Comparison of ENCODE assay signal across 9 cellular contexts in the genomic region with DNA sequence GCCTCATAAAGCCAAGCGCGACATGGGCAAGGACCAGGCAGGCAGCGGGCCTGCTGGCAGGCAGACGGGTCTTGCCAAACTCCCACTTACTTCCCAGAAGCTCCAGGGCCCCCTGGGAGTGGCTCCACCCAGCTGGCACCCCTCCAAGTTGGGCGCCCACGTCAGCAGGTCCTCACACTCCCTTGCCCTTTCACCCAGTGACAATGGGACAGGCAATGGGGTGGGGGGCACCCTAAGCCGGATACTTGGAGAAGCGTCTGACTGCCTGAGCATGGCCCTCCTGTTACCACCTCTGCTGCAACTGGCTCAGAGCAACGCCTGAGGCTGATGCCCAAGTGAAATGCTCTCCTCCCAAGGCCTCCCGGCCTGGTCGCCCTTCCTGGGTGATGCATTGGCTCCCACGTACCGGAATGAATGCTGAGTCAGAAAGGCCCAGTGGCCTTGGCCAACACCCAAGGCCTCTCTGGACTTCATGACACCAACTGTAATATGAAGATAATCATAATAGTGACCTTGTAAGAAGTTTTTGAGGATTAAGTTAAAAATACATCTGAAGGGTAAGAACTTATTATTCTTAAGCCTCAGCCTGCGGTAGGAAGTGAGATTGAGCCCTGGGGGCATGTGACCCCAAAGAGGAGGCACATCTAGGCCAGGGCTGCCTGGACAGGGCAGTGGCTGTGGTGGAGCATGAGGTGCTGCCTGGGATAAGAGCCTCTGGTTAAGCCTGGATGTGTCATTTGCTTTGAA. TPM values are rescaled to one million over a fixed set of nuclear protein-coding genes. Genes with fewer than 3 reads are reported as not detected.
DNase-seq lines count a peak whose midpoint lies in the region; ATAC-seq and TF ChIP-seq lines count a peak whose summit lies in the region.
"Had no signal": no experiment of that assay in that cellular context is flagged by ENCODE, and none has a peak within 500 bp of the region (broad histone marks: within the 10 kb centered on the region; RNA-seq: fewer than 3 reads in every experiment).

No MANE protein-coding gene starts in this region.

- peak overlapping the region; percentile 80 to 98 (median 92) for H3K27ac ChIP-seq in body of pancreas
- peak overlapping the region; percentile 84 to 96 for H3K27ac ChIP-seq in thoracic aorta
- no peak overlapping the region for H3K27ac ChIP-seq in naive thymus-derived CD4-positive, alpha-beta T cell (ENCODE audit: low read depth, low read length)
- peak overlapping the region in 1 of 2 donors; percentile 36 for H3K27ac ChIP-seq in prostate gland

- intact Hi-C loops in body of pancreas (cut with DNase I) (no loop called here), left colon (cut with DNase I, micrococcal nuclease) (no loop called here), prostate gland (cut with DNase I) (no loop called here)
- intact Hi-C loops in naive thymus-derived CD4-positive, alpha-beta T cell (cut with micrococcal nuclease): no loop called here

- no peaks in the 10 kb centered on the region for H3K4me1 Mint-ChIP-seq in naive thymus-derived CD4-positive, alpha-beta T cell

- H3K36me3 ChIP-seq in body of pancreas (replicated peaks in 1 of 2; ENCODE audit: insufficient read depth in 1 of 2, low read depth in 2 of 2) (no peaks in the 10 kb centered on the region), thoracic aorta (peaks cover 6% of the 10 kb centered on the region), prostate gland (no peaks in the 10 kb centered on the region)
- no peaks in the 10 kb centered on the region for H3K36me3 ChIP-seq in naive thymus-derived CD4-positive, alpha-beta T cell (ENCODE audit: control insufficient read depth in 2 of 3, insufficient read depth in 3 of 3, low read length in 3 of 3)

- H3K9me3 ChIP-seq in body of pancreas: no peaks in the 10 kb centered on the region
- no peaks in the 10 kb centered on the region for H3K9me3 ChIP-seq in thoracic aorta
- no peaks in the 10 kb centered on the region for H3K9me3 ChIP-seq in naive thymus-derived CD4-positive, alpha-beta T cell (ENCODE audit: control insufficient read depth in 2 of 3, low read length in 3 of 3)
- no peaks in the 10 kb centered on the region for H3K9me3 ChIP-seq in prostate gland

- H3K36me3 Mint-ChIP-seq in naive thymus-derived CD4-positive, alpha-beta T cell: no peaks in the 10 kb centered on the region

- H3K4me1 ChIP-seq in body of pancreas (peaks cover 70% of the 10 kb centered on the region), thoracic aorta (ENCODE audit: control insufficient read depth in 1 of 2, low read depth in 2 of 2) (peaks cover 35 to 68% of the 10 kb centered on the region in 2 donors), prostate gland (replicated peaks) (peaks cover 15% of the 10 kb centered on the region)
- no peaks in the 10 kb centered on the region for H3K4me1 ChIP-seq in naive thymus-derived CD4-positive, alpha-beta T cell (ENCODE audit: control insufficient read depth in 2 of 2, insufficient read depth in 2 of 2, low read length in 2 of 2)

- no peak overlapping the region for H3K4me3 Mint-ChIP-seq in naive thymus-derived CD4-positive, alpha-beta T cell

- peak in 2 of 3 donors; percentile 19 to 33 for TF ChIP-seq POLR2A in body of pancreas (IDR thresholded peaks at IDR 0.05)
- TF ChIP-seq POLR2A in prostate gland (IDR thresholded peaks at IDR 0.05): no peak

- no peak overlapping the region for H3K27ac Mint-ChIP-seq in naive thymus-derived CD4-positive, alpha-beta T cell

- H3K9me3 Mint-ChIP-seq in naive thymus-derived CD4-positive, alpha-beta T cell: no peaks in the 10 kb centered on the region

- H3K27me3 Mint-ChIP-seq in naive thymus-derived CD4-positive, alpha-beta T cell: peaks cover 0 to 7% (median 0%) of the 10 kb centered on the region in 5 donors

- 10 to 29% methylated on average over 9 to 14 of the region's 14 CpGs for WGBS in body of pancreas, 2 donors
- WGBS in prostate gland: 51% methylated on average over 14 of the region's 14 CpGs

- CTCF ChIA-PET in naive thymus-derived CD4-positive, alpha-beta T cell (lab: Charles Lee): no interaction called here

- H3K4me3 ChIP-seq in body of pancreas: no peak overlapping the region
- no peak overlapping the region for H3K4me3 ChIP-seq in thoracic aorta
- no peak overlapping the region for H3K4me3 ChIP-seq in naive thymus-derived CD4-positive, alpha-beta T cell (ENCODE audit: low read length)
- H3K4me3 ChIP-seq in prostate gland: no peak overlapping the region

- ATAC-seq in body of pancreas (peak; percentile 36), left colon (peak; percentile 39), thoracic aorta (ENCODE audit: insufficient number of reproducible peaks, low FRiP score, low read depth) (peak; percentile 65), GM18519 (IDR thresholded peaks at IDR 0.05; ENCODE audit: low FRiP score, unreplicated experiment) (no peak), HG03378 (IDR thresholded peaks at IDR 0.05; ENCODE audit: unreplicated experiment) (no peak)
- ATAC-seq in naive thymus-derived CD4-positive, alpha-beta T cell: no peak

- H3K27me3 ChIP-seq in body of pancreas (no peaks in the 10 kb centered on the region), thoracic aorta (replicated peaks; ENCODE audit: insufficient read depth) (no peaks in the 10 kb centered on the region), prostate gland (replicated peaks; ENCODE audit: insufficient read depth) (no peaks in the 10 kb centered on the region)
- no peaks in the 10 kb centered on the region for H3K27me3 ChIP-seq in naive thymus-derived CD4-positive, alpha-beta T cell (ENCODE audit: control insufficient read depth in 2 of 2, insufficient read depth in 2 of 2, low read length in 2 of 2)

- TF ChIP-seq CTCF in body of pancreas (IDR thresholded peaks at IDR 0.05) (no peak), thoracic aorta (IDR thresholded peaks at IDR 0.05) (no peak), prostate gland (IDR thresholded peaks at IDR 0.05) (no peak)

- DNase-seq in HT1080 (ENCODE audit: low read depth) (peak; percentile 68), body of pancreas (peak; percentile 78 to 88 (median 84)), left colon (peak; percentile 41 to 59), thoracic aorta (ENCODE audit: low spot score) (peak; percentile 58), prostate gland (ENCODE audit: low spot score) (no peak)
- DNase-seq in naive thymus-derived CD4-positive, alpha-beta T cell: no peak
- DNase-seq: stimulated activated CD4-positive, alpha-beta T cell treated with anti-CD3 and anti-CD28 coated beads, Interleukin-4, amount 100 ng/mL, for 4 hours had no signal

- POLR2A ChIA-PET in naive thymus-derived CD4-positive, alpha-beta T cell (lab: Charles Lee): no interaction called here

RNA-seq across cellular contexts. Expression of gene KCNK3, which starts 31.7 kb away (rescaled TPM):
- not detected in 2 replicates for total RNA-seq in HT1080 (2014; rRNA removed; shearing (Covaris generic))
- polyA plus RNA-seq in HT1080 (2015; cell fraction: cytosol; rRNA removed): not detected in 2 replicates
- polyA plus RNA-seq in HT1080 (2015; cell fraction: nucleus; rRNA removed): not detected in 2 replicates
- 10 to 100 TPM; 10.5 to 20.5 TPM for total RNA-seq in body of pancreas
- total RNA-seq in left colon: 1 to 10 TPM in 1 of 2 donors, under 1 TPM in 1; 0.79 to 1.5 TPM
- total RNA-seq in thoracic aorta: 10 to 100 TPM in 1 of 2 donors, 1 to 10 TPM in 1; 6.9 to 19.6 TPM
- not detected for total RNA-seq in naive thymus-derived CD4-positive, alpha-beta T cell
- polyA plus RNA-seq in naive thymus-derived CD4-positive, alpha-beta T cell: not detected
- total RNA-seq in prostate gland: 10 to 100 TPM; 11.1 to 14.5 TPM

RNA-seq across cellular contexts. Expression of gene SLC35F6, which starts 39.9 kb away (rescaled TPM):
- 19.3 and 24.7 TPM in 2 replicates for total RNA-seq in HT1080 (2014; rRNA removed; shearing (Covaris generic))
- 23.2 and 23.9 TPM in 2 replicates for polyA plus RNA-seq in HT1080 (2015; cell fraction: cytosol; rRNA removed)
- 15.6 and 18.1 TPM in 2 replicates for polyA plus RNA-seq in HT1080 (2015; cell fraction: nucleus; rRNA removed)
- 10 to 100 TPM; 17.8 to 21.8 TPM for total RNA-seq in body of pancreas
- 10 to 100 TPM; 29.6 to 32.1 TPM for total RNA-seq in left colon
- total RNA-seq in thoracic aorta: 10 to 100 TPM; 43.7 to 44.5 TPM
- 10 to 100 TPM; 17.3 to 22.5 (median 19.9) TPM for total RNA-seq in naive thymus-derived CD4-positive, alpha-beta T cell
- 1 to 10 TPM; 4.7 to 6.6 TPM for polyA plus RNA-seq in naive thymus-derived CD4-positive, alpha-beta T cell
- 10 to 100 TPM; 56.6 to 58.6 TPM for total RNA-seq in prostate gland

Comparison
In these comparisons a context has a peak if more than half of its experiments do, and no peak if none do; other contexts are left out.
1. DNase-seq: peak in HT1080 (single experiment), body of pancreas (4 of 4), left colon (2 of 2) and thoracic aorta (single experiment); none in naive thymus-derived CD4-positive, alpha-beta T cell (0 of 9) and prostate gland (single experiment).
2. ATAC-seq: peak in body of pancreas (single experiment), left colon (single experiment) and thoracic aorta (single experiment); none in naive thymus-derived CD4-positive, alpha-beta T cell (single experiment), GM18519 (single experiment) and HG03378 (single experiment).